1 cellular context compared by ENCODE assay signal in the genomic region with DNA sequence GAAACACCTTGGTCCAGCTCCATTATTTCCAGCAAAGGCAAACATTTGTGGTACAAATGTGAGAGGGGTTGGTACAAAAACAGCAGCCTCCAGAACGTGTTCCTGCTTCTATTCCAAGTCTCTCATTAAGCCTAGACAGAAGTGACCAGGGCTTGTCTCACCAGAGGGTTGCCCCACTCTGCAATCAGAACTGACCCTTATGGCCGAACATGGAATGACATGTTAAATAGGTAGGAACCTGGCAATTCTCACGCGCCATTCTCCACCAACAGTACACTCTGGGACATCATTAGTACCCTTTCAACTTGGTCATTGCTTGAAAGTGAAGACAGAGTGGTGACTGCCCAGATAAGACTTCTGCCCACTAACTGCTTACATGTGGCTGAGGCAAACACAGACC.
TF ChIP-seq lines count a peak whose summit lies in the region.

No MANE protein-coding gene starts in this region.

TF ChIP-seq in GM23338, 12 proteins besides CTCF, POLR2A, EP300 and RAD21 (continued from another document):
- TF ChIP-seq, protein P1, sequence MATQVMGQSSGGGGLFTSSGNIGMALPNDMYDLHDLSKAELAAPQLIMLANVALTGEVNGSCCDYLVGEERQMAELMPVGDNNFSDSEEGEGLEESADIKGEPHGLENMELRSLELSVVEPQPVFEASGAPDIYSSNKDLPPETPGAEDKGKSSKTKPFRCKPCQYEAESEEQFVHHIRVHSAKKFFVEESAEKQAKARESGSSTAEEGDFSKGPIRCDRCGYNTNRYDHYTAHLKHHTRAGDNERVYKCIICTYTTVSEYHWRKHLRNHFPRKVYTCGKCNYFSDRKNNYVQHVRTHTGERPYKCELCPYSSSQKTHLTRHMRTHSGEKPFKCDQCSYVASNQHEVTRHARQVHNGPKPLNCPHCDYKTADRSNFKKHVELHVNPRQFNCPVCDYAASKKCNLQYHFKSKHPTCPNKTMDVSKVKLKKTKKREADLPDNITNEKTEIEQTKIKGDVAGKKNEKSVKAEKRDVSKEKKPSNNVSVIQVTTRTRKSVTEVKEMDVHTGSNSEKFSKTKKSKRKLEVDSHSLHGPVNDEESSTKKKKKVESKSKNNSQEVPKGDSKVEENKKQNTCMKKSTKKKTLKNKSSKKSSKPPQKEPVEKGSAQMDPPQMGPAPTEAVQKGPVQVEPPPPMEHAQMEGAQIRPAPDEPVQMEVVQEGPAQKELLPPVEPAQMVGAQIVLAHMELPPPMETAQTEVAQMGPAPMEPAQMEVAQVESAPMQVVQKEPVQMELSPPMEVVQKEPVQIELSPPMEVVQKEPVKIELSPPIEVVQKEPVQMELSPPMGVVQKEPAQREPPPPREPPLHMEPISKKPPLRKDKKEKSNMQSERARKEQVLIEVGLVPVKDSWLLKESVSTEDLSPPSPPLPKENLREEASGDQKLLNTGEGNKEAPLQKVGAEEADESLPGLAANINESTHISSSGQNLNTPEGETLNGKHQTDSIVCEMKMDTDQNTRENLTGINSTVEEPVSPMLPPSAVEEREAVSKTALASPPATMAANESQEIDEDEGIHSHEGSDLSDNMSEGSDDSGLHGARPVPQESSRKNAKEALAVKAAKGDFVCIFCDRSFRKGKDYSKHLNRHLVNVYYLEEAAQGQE (IDR thresholded peaks at IDR 0.05; ENCODE audit: unreplicated experiment) = no peak
- TF ChIP-seq ZNF462 (CRISPR knock-in tag; IDR thresholded peaks at IDR 0.05) (no peak), NANOG (IDR thresholded peaks at IDR 0.05; ENCODE audit: borderline replicate concordance) (no peak), STAT1 (IDR thresholded peaks at IDR 0.05; ENCODE audit: unreplicated experiment) (no peak)
